8 cellular contexts compared by ENCODE assay signal in the genomic region with DNA sequence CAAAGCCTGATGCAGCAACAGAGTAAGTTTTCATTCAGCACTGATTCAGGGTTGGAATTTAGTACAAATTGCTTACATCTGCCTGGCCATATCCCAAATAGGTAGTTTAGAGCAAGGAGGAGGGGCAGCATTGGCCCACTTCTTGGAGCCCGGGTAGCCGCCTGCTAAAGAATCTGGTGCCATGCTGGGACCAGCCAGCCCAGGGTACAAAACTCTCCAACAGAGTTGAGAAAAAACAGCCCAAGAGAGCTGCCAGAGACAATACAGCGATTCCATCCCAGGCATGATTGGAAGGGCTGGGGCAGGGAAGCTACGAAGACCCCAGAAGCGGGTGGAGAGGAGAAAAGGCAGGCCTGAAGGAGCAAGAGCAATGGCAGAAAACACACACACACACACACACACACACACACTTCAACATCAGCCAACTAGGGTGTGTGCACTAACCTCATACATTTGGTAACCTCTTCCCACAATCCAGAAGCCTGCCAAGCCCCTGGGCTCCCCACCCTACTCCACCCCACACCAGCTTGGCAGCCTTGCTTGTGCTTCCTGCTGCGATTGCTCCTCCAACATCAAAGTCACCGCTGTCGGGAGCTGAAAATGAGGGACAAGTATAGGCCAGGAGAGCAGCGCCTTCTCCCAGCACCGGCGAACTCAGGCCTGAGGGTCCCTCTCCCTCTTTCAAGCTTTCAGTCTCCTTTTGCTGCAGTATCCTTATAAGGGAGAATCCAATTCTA. TPM values are rescaled to one million over a fixed set of nuclear protein-coding genes. Genes with fewer than 3 reads are reported as not detected.
DNase-seq lines count a peak whose midpoint lies in the region; TF ChIP-seq lines count a peak whose summit lies in the region.

No MANE protein-coding gene starts in this region.

- peak overlapping the region; percentile 87 for H3K4me3 ChIP-seq in iPS-18a (ENCODE audit: low read length)
- H3K4me3 ChIP-seq in skeletal muscle satellite cell (ENCODE audit: low read length), result peak overlapping the region; percentile 72

- peaks cover 9% of the 10 kb centered on the region for H3K27me3 ChIP-seq in iPS-18a (ENCODE audit: control insufficient read depth, insufficient read depth, low read length)
- peaks cover 79% of the 10 kb centered on the region for H3K27me3 ChIP-seq in skeletal muscle satellite cell (ENCODE audit: control insufficient read depth, insufficient read depth, low read length)

- H3K9ac ChIP-seq in iPS-18a (ENCODE audit: low read length), result peak overlapping the region; percentile 95
- no peak overlapping the region for H3K9ac ChIP-seq in skeletal muscle satellite cell (ENCODE audit: low read depth, low read length)

- no peak for TF ChIP-seq POLR2A in erythroblast (IDR thresholded peaks at IDR 0.05; ENCODE audit: low read length)

- DNase-seq in NCI-H2227 (lab: John Stamatoyannopoulos, UW; ENCODE audit: unreplicated experiment) (peak; percentile 49), NCI-H2227 treated with DMSO at 0.1 percent for 48 hours (lab: John Stamatoyannopoulos, UW) (no peak), NCI-H2196 treated with DMSO at 0.1 percent for 48 hours (lab: John Stamatoyannopoulos, UW; ENCODE audit: unreplicated experiment) (peak; percentile 48), astrocyte of the hippocampus (ENCODE audit: low read depth, low spot score) (peak; percentile 82), erythroblast (lab: John Stamatoyannopoulos, UW) (no peak)
- DNase-seq in stimulated activated CD4-positive, alpha-beta T cell treated with anti-CD3 and anti-CD28 coated beads, Interleukin-12 subunit alpha, Interleukin-12 subunit beta, amount 100 ng/mL, for 4 hours, result no peak

- no peak overlapping the region for H3K27ac ChIP-seq in iPS-18a (ENCODE audit: low read length)

- peak overlapping the region; percentile 94 for H3K4me2 ChIP-seq in skeletal muscle satellite cell (ENCODE audit: low read length)

- H3K4me1 ChIP-seq in iPS-18a (ENCODE audit: control insufficient read depth, low read depth, low read length) (peaks cover 18% of the 10 kb centered on the region), skeletal muscle satellite cell (ENCODE audit: control insufficient read depth, insufficient read depth, low read length) (peaks cover 16% of the 10 kb centered on the region)

- H3K9me3 ChIP-seq in iPS-18a (ENCODE audit: control insufficient read depth, low read depth, low read length) (no peaks in the 10 kb centered on the region), skeletal muscle satellite cell (replicated peaks; ENCODE audit: low read length) (no peaks in the 10 kb centered on the region)

- H3K36me3 ChIP-seq in iPS-18a (ENCODE audit: control insufficient read depth, low read depth, low read length) (peaks cover 3% of the 10 kb centered on the region), skeletal muscle satellite cell (ENCODE audit: insufficient read depth, low read length) (no peaks in the 10 kb centered on the region)

RNA-seq across cellular contexts. Expression of gene PIK3C2B, which starts 1.3 kb away (rescaled TPM):
- total RNA-seq in skeletal muscle satellite cell (2012; rRNA removed), result 2.8 and 3.5 TPM in 2 replicates

RNA-seq across cellular contexts. Expression of gene MDM4, which starts 22.9 kb away (rescaled TPM):
- total RNA-seq in skeletal muscle satellite cell (2012; rRNA removed), result 15.1 and 21.5 TPM in 2 replicates

Comparison
In these comparisons a context has a peak if more than half of its experiments do, and no peak if none do; other contexts are left out.
1. DNase-seq: peak in NCI-H2227 (single experiment), NCI-H2196 treated with DMSO at 0.1 percent for 48 hours (single experiment) and astrocyte of the hippocampus (single experiment); none in NCI-H2227 treated with DMSO at 0.1 percent for 48 hours (single experiment), erythroblast (0 of 2) and stimulated activated CD4-positive, alpha-beta T cell treated with anti-CD3 and anti-CD28 coated beads, Interleukin-12 subunit alpha, Interleukin-12 subunit beta, amount 100 ng/mL, for 4 hours (single experiment).